In genomic region chr10:60591119-60591518, GRCh38 we compare ENCODE assay signal across 36 cellular contexts.
DNase-seq lines count a peak whose midpoint lies in the region; ATAC-seq, FAIRE-seq and TF ChIP-seq lines count a peak whose summit lies in the region.
"Had no signal": no experiment of that assay in that cellular context is flagged by ENCODE, and none has a peak within 500 bp of the region (broad histone marks: within the 10 kb centered on the region; RNA-seq: fewer than 3 reads in every experiment).

No MANE protein-coding gene starts in this region.

- H3K4me3 Mint-ChIP-seq in WTC11, result no peak overlapping the region
- H3K4me3 Mint-ChIP-seq: B cell; CD14-positive monocyte; CD4-positive, alpha-beta memory T cell; CD4-positive, alpha-beta T cell; CD4-positive, CD25-positive, alpha-beta regulatory T cell; CD8-positive, alpha-beta T cell had no signal

- H3K4ac ChIP-seq in mesenchymal stem cell (ENCODE audit: low read depth in 1 of 2, low read length in 2 of 2), result no peak overlapping the region

- no peak overlapping the region for H2AFZ ChIP-seq in mesenchymal stem cell (ENCODE audit: low read depth, low read length)

- no peak overlapping the region for H3K23ac ChIP-seq in mesenchymal stem cell (ENCODE audit: low read length in 2 of 2)

- TF ChIP-seq CTCF in A549 (IDR thresholded peaks at IDR 0.05) (no peak), HEK293 (tag by site-specific recombination; IDR thresholded peaks at IDR 0.05) (no peak), WTC11 (IDR thresholded peaks at IDR 0.05) (no peak), RWPE1 (conservative IDR thresholded peaks at IDR 0.05; ENCODE audit: low read depth) (no peak)

- no peaks in the 10 kb centered on the region for H3K27me3 Mint-ChIP-seq in WTC11 (ENCODE audit: low read depth)
- H3K27me3 Mint-ChIP-seq: B cell; CD4-positive, alpha-beta memory T cell; CD4-positive, alpha-beta T cell; CD4-positive, CD25-positive, alpha-beta regulatory T cell; CD8-positive, alpha-beta memory T cell had no signal

- H2BK15ac ChIP-seq in mesenchymal stem cell (ENCODE audit: low read depth, poor library complexity, severe bottlenecking), result no peak overlapping the region

- no peaks in the 10 kb centered on the region for H3K79me1 ChIP-seq in mesenchymal stem cell (replicated peaks; ENCODE audit: low read length, poor library complexity, severe bottlenecking)

- H3K27ac Mint-ChIP-seq in WTC11, result no peak overlapping the region
- H3K27ac Mint-ChIP-seq: B cell; CD14-positive monocyte; CD4-positive, alpha-beta memory T cell; CD4-positive, alpha-beta T cell; CD4-positive, CD25-positive, alpha-beta regulatory T cell; CD8-positive, alpha-beta memory T cell; CD8-positive, alpha-beta T cell had no signal

- no peak for FAIRE-seq in A549 (lab: Jason Lieb, UNC)
- FAIRE-seq: A204.1, D721Med had no signal

- H3K9me3 ChIP-seq in A549, result no peaks in the 10 kb centered on the region
- H3K9me3 ChIP-seq in HEK293 (ENCODE audit: control insufficient read depth, insufficient read depth, low read depth, low read length), result no peaks in the 10 kb centered on the region
- no peaks in the 10 kb centered on the region for H3K9me3 ChIP-seq in mesenchymal stem cell (ENCODE audit: control insufficient read depth, low read length)
- H3K9me3 ChIP-seq: BE2C; BLaER1; BLaER1 treated with 17β-estradiol and CSF1 and Interleukin-3, amounts not matched to agents 10 nM and 100 nM; Caco-2 had no signal

- no peak overlapping the region for H2BK120ac ChIP-seq in mesenchymal stem cell (ENCODE audit: low read depth, low read length)

- CTCF ChIA-PET in A549 (lab: Yijun Ruan, JAX), result no interaction called here
- CTCF ChIA-PET in HEK293 (lab: Yijun Ruan, JAX), result no interaction called here
- CTCF ChIA-PET in WTC11 (lab: Charles Lee), result no interaction called here
- CTCF ChIA-PET in RWPE1 (lab: Yijun Ruan, JAX), result no interaction called here

- no peak overlapping the region for H3K9ac ChIP-seq in mesenchymal stem cell (ENCODE audit: low read length)
- H3K9ac ChIP-seq: BLaER1; BLaER1 treated with 17β-estradiol and CSF1 and Interleukin-3, amounts not matched to agents 10 nM and 100 nM had no signal

- H3K36me3 ChIP-seq in HEK293 (ENCODE audit: control insufficient read depth in 2 of 2, insufficient read depth in 1 of 2, low read length in 2 of 2) (no peaks in the 10 kb centered on the region), mesenchymal stem cell (ENCODE audit: control insufficient read depth in 1 of 2, insufficient read depth in 2 of 2, low read depth in 1 of 2, low read length in 2 of 2) (no peaks in the 10 kb centered on the region)
- H3K36me3 ChIP-seq: BE2C; BLaER1; BLaER1 treated with 17β-estradiol and CSF1 and Interleukin-3, amounts not matched to agents 10 nM and 100 nM had no signal

- H4K91ac ChIP-seq in mesenchymal stem cell (ENCODE audit: low read length), result peak overlapping the region; percentile 39

- POLR2A ChIA-PET in A549 (lab: Yijun Ruan, JAX), result no interaction called here
- POLR2A ChIA-PET in HEK293 (lab: Yijun Ruan, JAX), result no interaction called here
- POLR2A ChIA-PET in WTC11 (lab: Charles Lee), result no interaction called here
- POLR2A ChIA-PET in RWPE1 (lab: Yijun Ruan, JAX; ENCODE audit: low non-redundant PET), result no interaction called here

- H2AK5ac ChIP-seq in mesenchymal stem cell (ENCODE audit: low read length, severe bottlenecking), result no peak overlapping the region

- no peaks in the 10 kb centered on the region for H3K36me3 Mint-ChIP-seq in WTC11
- H3K36me3 Mint-ChIP-seq: CD14-positive monocyte; CD4-positive, CD25-positive, alpha-beta regulatory T cell; CD8-positive, alpha-beta T cell had no signal

- H3K4me1 Mint-ChIP-seq in WTC11, result peaks cover 9% of the 10 kb centered on the region
- H3K4me1 Mint-ChIP-seq: CD4-positive, CD25-positive, alpha-beta regulatory T cell had no signal

- no peak overlapping the region for H4K8ac ChIP-seq in mesenchymal stem cell (ENCODE audit: low read length)

- no peak overlapping the region for H3K4me2 ChIP-seq in A549
- H3K4me2 ChIP-seq in mesenchymal stem cell (ENCODE audit: low read length, poor library complexity, severe bottlenecking), result no peak overlapping the region
- H3K4me2 ChIP-seq: BLaER1; BLaER1 treated with 17β-estradiol and CSF1 and Interleukin-3, amounts not matched to agents 10 nM and 100 nM had no signal

- no peak for ATAC-seq in A549
- no peak for ATAC-seq in WTC11
- ATAC-seq: CD8-positive, alpha-beta T cell had no signal

- no peak for TF ChIP-seq RAD21 in A549 (conservative IDR thresholded peaks at IDR 0.05 in 1 of 2, IDR thresholded peaks at IDR 0.05 in 1 of 2)

- H2BK5ac ChIP-seq in mesenchymal stem cell (ENCODE audit: low read depth, low read length, poor library complexity, severe bottlenecking), result no peak overlapping the region

- DNase-seq in A549 (ENCODE audit: low read depth in 1 of 2, low spot score in 1 of 2), result no peak
- DNase-seq in WTC11 (ENCODE audit: low spot score), result no peak
- no peak for DNase-seq in mesenchymal stem cell
- DNase-seq in activated naive CD4-positive, alpha-beta T cell treated with Interleukin-2 at 50 U/mL for 16 hours, result no peak
- no peak for DNase-seq in RWPE1 (ENCODE audit: low spot score)
- no peak for DNase-seq in T1000 (lab: John Stamatoyannopoulos, UW)
- DNase-seq in NCI-H1105 (lab: John Stamatoyannopoulos, UW), result no peak
- DNase-seq: 8988T; ACHN; AML-193; BE2C; C1 segment of cervical spinal cord; Caco-2; Calu3; CD4-positive, alpha-beta memory T cell; CD4-positive, alpha-beta T cell; CD4-positive, CD25-positive, alpha-beta regulatory T cell; CD8-positive, alpha-beta memory T cell; CD8-positive, alpha-beta T cell; COR-L47; DMS 273 treated with DMSO at 0.1 percent for 48 hours; DMS153; DMS53; DMS79; DMS79 treated with DMSO at 0.1 percent for 48 hours; DND-41; EL had no signal

- TF ChIP-seq EP300 in A549 (IDR thresholded peaks at IDR 0.05), result no peak

- no peak overlapping the region for H2BK12ac ChIP-seq in mesenchymal stem cell (ENCODE audit: low read length in 2 of 2)

- TF ChIP-seq POLR2A in A549 (IDR thresholded peaks at IDR 0.05; ENCODE audit: low read length), result no peak

- peak overlapping the region in 1 of 2 experiments; percentile 20 for H3K14ac ChIP-seq in mesenchymal stem cell (ENCODE audit: low read length in 2 of 2)

- H3K27ac ChIP-seq in A549 (no peak overlapping the region), HEK293 (ENCODE audit: extremely low read depth, low read depth, low read length) (no peak overlapping the region), mesenchymal stem cell (ENCODE audit: low read length, poor library complexity, severe bottlenecking) (no peak overlapping the region), RWPE1 (no peak overlapping the region)
- H3K27ac ChIP-seq: 22Rv1; BLaER1; BLaER1 treated with 17β-estradiol and CSF1 and Interleukin-3, amounts not matched to agents 10 nM and 100 nM; C4-2B had no signal

- 90% methylated on average over 2 of the region's 2 CpGs for WGBS in A549 (ENCODE audit: missing lambda C conversion rate)
- WGBS in mesenchymal stem cell, result 93% methylated on average over 1 of the region's 2 CpGs

- H3K4me1 ChIP-seq in A549 (0 out of 3 replicates have a peak, but pooled peaks cover 3% of the 10 kb centered on the region), HEK293 (ENCODE audit: control insufficient read depth, insufficient read depth, low read length) (peaks cover 2% of the 10 kb centered on the region; the same call in 1 of the 2 replicates), mesenchymal stem cell (ENCODE audit: control insufficient read depth, insufficient read depth, low read depth, low read length) (no peaks in the 10 kb centered on the region)
- H3K4me1 ChIP-seq: BE2C; BLaER1; BLaER1 treated with 17β-estradiol and CSF1 and Interleukin-3, amounts not matched to agents 10 nM and 100 nM; Caco-2 had no signal

- peaks cover 0 to 5% of the 10 kb centered on the region in 2 experiments for H3K27me3 ChIP-seq in mesenchymal stem cell (ENCODE audit: control insufficient read depth in 1 of 2, insufficient read depth in 1 of 2, low read length in 2 of 2)
- H3K27me3 ChIP-seq: BE2C; BLaER1; BLaER1 treated with 17β-estradiol and CSF1 and Interleukin-3, amounts not matched to agents 10 nM and 100 nM had no signal

- H3K4me3 ChIP-seq in A549, result no peak overlapping the region
- H3K4me3 ChIP-seq in HEK293 (ENCODE audit: low read depth, low read length), result no peak overlapping the region
- no peak overlapping the region for H3K4me3 ChIP-seq in mesenchymal stem cell (ENCODE audit: insufficient read depth in 1 of 2, low read depth in 1 of 2, low read length in 2 of 2)
- H3K4me3 ChIP-seq: BLaER1; BLaER1 treated with 17β-estradiol and CSF1 and Interleukin-3, amounts not matched to agents 10 nM and 100 nM had no signal

- H3K18ac ChIP-seq in mesenchymal stem cell (ENCODE audit: low read depth in 1 of 2, low read length in 2 of 2), result no peak overlapping the region

- no peaks in the 10 kb centered on the region for H3K9me3 Mint-ChIP-seq in WTC11
- H3K9me3 Mint-ChIP-seq: CD4-positive, alpha-beta memory T cell; CD8-positive, alpha-beta memory T cell; CD8-positive, alpha-beta T cell had no signal

TF ChIP-seq in A549, 52 proteins besides CTCF, POLR2A, EP300 and RAD21 (continues in another document):
- TF ChIP-seq SREBF2 (IDR thresholded peaks at IDR 0.05) (no peak), ZC3H11A (IDR thresholded peaks at IDR 0.05) (peak; percentile 47), E2F6 (IDR thresholded peaks at IDR 0.05; ENCODE audit: borderline replicate concordance, low read depth) (no peak)

TF ChIP-seq in HEK293, 187 proteins besides CTCF, POLR2A, EP300 and RAD21 (continues in another document):
- no peak for TF ChIP-seq ZNF169 (tag by site-specific recombination; IDR thresholded peaks at IDR 0.05)

TF ChIP-seq in WTC11, 78 proteins besides CTCF, POLR2A, EP300 and RAD21:
- TF ChIP-seq ZNF232 (CRISPR knock-in tag; IDR thresholded peaks at IDR 0.05) (no peak), FOXK1 (CRISPR knock-in tag; IDR thresholded peaks at IDR 0.05) (no peak), NFATC4 (CRISPR knock-in tag; IDR thresholded peaks at IDR 0.05) (no peak), ATF3 (CRISPR knock-in tag; conservative IDR thresholded peaks at IDR 0.05) (no peak), ZNF138 (CRISPR knock-in tag; conservative IDR thresholded peaks at IDR 0.05) (no peak), HMGA2 (CRISPR knock-in tag; IDR thresholded peaks at IDR 0.05) (peak; percentile 65)
